ENCODE assay signal across 9 cellular contexts in genomic region chr11:57597461-57597892, GRCh38. TPM values are rescaled to one million over a fixed set of nuclear protein-coding genes. Genes with fewer than 3 reads are reported as not detected.
DNase-seq lines count a peak whose midpoint lies in the region; ATAC-seq and TF ChIP-seq lines count a peak whose summit lies in the region.
"Had no signal": no experiment of that assay in that cellular context is flagged by ENCODE, and none has a peak within 500 bp of the region (broad histone marks: within the 10 kb centered on the region; RNA-seq: fewer than 3 reads in every experiment).

Gene SERPING1, plus strand, starts transcription at chr11:57597685. Its CDS starts 586 bp downstream, at chr11:57598271.

- peaks cover 74% of the 10 kb centered on the region for H3K27me3 Mint-ChIP-seq in T-helper 17 cell

- H3K36me3 ChIP-seq in cardiac muscle cell (no peaks in the 10 kb centered on the region), osteoblast (ENCODE audit: insufficient read depth, low read length) (no peaks in the 10 kb centered on the region)

- H3K4me3 Mint-ChIP-seq in T-helper 17 cell = no peak within 1 kb of the TSS

- ATAC-seq in T-helper 17 cell = no peak

- no peak within 1 kb of the TSS for H3K27ac Mint-ChIP-seq in T-helper 17 cell
- H3K27ac Mint-ChIP-seq: CD8-positive, alpha-beta memory T cell had no signal

- H3K4me3 ChIP-seq in AG04449 (ENCODE audit: low read depth, low read length) (peak within 1 kb of the TSS; percentile 47), cardiac muscle cell (peak within 1 kb of the TSS; percentile 25), osteoblast (ENCODE audit: insufficient read depth, low read length) (peak within 1 kb of the TSS; percentile 72)

- no peaks in the 10 kb centered on the region for H4K20me1 ChIP-seq in osteoblast (ENCODE audit: insufficient read depth, low read length)

- CTCF ChIA-PET in AG04449 (lab: Yijun Ruan, JAX) = interaction anchor here (0.9 to 1.8 kb wide), 2 partner anchors 44 to 140 kb away, joined by 4 to 5 read pairs; no protein-coding TSS in a partner anchor

- no peak for DNase-seq in AG04449 (ENCODE audit: low read depth, low spot score)
- DNase-seq in cardiac muscle cell (ENCODE audit: low read depth in 1 of 2, low spot score in 1 of 2) = peak in 1 of 2 donors; percentile 77
- DNase-seq in osteoblast (ENCODE audit: insufficient read length, low spot score, missing footprints) = peak; percentile 77
- DNase-seq in cortex of kidney (lab: John Stamatoyannopoulos, UW) = no peak
- no peak for DNase-seq in NCI-H82 treated with DMSO at 0.1 percent for 48 hours (lab: John Stamatoyannopoulos, UW; ENCODE audit: unreplicated experiment)
- no peak for DNase-seq in NCI-H146 treated with DMSO at 0.1 percent for 48 hours (lab: John Stamatoyannopoulos, UW; ENCODE audit: unreplicated experiment)
- no peak for DNase-seq in T-helper 17 cell
- DNase-seq: CD8-positive, alpha-beta memory T cell had no signal

- H3K27me3 ChIP-seq in cardiac muscle cell (no peaks in the 10 kb centered on the region), osteoblast (ENCODE audit: insufficient read depth, low read length) (no peaks in the 10 kb centered on the region)

- H3K9me3 ChIP-seq in cardiac muscle cell (ENCODE audit: low read depth) = no peaks in the 10 kb centered on the region
- H3K9me3 ChIP-seq in osteoblast (ENCODE audit: low read depth, low read length) = no peaks in the 10 kb centered on the region
- H3K9me3 ChIP-seq in T-helper 17 cell (ENCODE audit: control insufficient read depth, low read length, poor library complexity, severe bottlenecking) = no peaks in the 10 kb centered on the region

- H3K4me1 ChIP-seq in cardiac muscle cell (ENCODE audit: low read depth) (no peaks in the 10 kb centered on the region), osteoblast (ENCODE audit: insufficient read depth, low read length) (peaks cover 18% of the 10 kb centered on the region)

- H3K4me1 Mint-ChIP-seq in T-helper 17 cell = peaks cover 5% of the 10 kb centered on the region

- peak within 1 kb of the TSS; percentile 89 for H2AFZ ChIP-seq in osteoblast (ENCODE audit: low read length)

- H3K4me2 ChIP-seq in osteoblast (ENCODE audit: insufficient read depth, low read length) = peak within 1 kb of the TSS; percentile 90

- H3K36me3 Mint-ChIP-seq in T-helper 17 cell (ENCODE audit: low read depth) = no peaks in the 10 kb centered on the region
- H3K36me3 Mint-ChIP-seq: CD8-positive, alpha-beta memory T cell had no signal

- no peaks in the 10 kb centered on the region for H3K79me2 ChIP-seq in osteoblast (ENCODE audit: insufficient read depth, low read length)

- 14 to 21% (median 16%) methylated on average over 10 of the region's 10 CpGs for WGBS in adipose tissue, 3 donors

- POLR2A ChIA-PET in AG04449 (lab: Yijun Ruan, JAX) = no interaction called here

- H3K27ac ChIP-seq in adipose tissue (ENCODE audit: low read depth, low read length) (peak within 1 kb of the TSS; percentile 99), cardiac muscle cell (peak within 1 kb of the TSS; percentile 81), osteoblast (ENCODE audit: low read depth, low read length) (peak within 1 kb of the TSS; percentile 23)

- TF ChIP-seq CTCF in AG04449 (IDR thresholded peaks at IDR 0.05; ENCODE audit: insufficient read depth, low read length, missing control alignments) (no peak), cardiac muscle cell (IDR thresholded peaks at IDR 0.05; ENCODE audit: low read depth, low read length) (no peak), osteoblast (IDR thresholded peaks at IDR 0.05; ENCODE audit: extremely low read depth, low read depth, low read length) (no peak)

RNA-seq across cellular contexts. Expression of gene SERPING1, which starts in this region (rescaled TPM):
- polyA plus RNA-seq in adipose tissue (100 to 1,000 TPM; 163 to 672 (median 549) TPM), cardiac muscle cell (80.7 and 123 TPM in 2 replicates)
- total RNA-seq in cardiac muscle cell (42.8 and 51.9 TPM in 2 replicates), osteoblast (31.5 and 47.7 TPM in 2 replicates), T-helper 17 cell (under 1 TPM in 1 of 2 donors, not detected in 1; 0.57 TPM)
- total RNA-seq: CD8-positive, alpha-beta memory T cell had no signal
- polyA plus RNA-seq: CD8-positive, alpha-beta memory T cell had no signal

Comparison
In these comparisons a context has a peak if more than half of its experiments do, and no peak if none do; other contexts are left out.
1. RNA of gene SERPING1 (total RNA-seq): 42.8 to 51.9 TPM in cardiac muscle cell and 31.5 to 47.7 TPM in osteoblast; 0.57 TPM in T-helper 17 cell; every median in the first group is over 10 times any median in the second.
2. H3K27ac ChIP-seq: peak in every context shown above with its lines; median percentile 99 in adipose tissue; 81 in cardiac muscle cell; 23 in osteoblast.
3. Peak in every context shown above with its lines, with median percentiles within 50 percentile points of each other: H3K4me3 ChIP-seq.